In the genomic region with DNA sequence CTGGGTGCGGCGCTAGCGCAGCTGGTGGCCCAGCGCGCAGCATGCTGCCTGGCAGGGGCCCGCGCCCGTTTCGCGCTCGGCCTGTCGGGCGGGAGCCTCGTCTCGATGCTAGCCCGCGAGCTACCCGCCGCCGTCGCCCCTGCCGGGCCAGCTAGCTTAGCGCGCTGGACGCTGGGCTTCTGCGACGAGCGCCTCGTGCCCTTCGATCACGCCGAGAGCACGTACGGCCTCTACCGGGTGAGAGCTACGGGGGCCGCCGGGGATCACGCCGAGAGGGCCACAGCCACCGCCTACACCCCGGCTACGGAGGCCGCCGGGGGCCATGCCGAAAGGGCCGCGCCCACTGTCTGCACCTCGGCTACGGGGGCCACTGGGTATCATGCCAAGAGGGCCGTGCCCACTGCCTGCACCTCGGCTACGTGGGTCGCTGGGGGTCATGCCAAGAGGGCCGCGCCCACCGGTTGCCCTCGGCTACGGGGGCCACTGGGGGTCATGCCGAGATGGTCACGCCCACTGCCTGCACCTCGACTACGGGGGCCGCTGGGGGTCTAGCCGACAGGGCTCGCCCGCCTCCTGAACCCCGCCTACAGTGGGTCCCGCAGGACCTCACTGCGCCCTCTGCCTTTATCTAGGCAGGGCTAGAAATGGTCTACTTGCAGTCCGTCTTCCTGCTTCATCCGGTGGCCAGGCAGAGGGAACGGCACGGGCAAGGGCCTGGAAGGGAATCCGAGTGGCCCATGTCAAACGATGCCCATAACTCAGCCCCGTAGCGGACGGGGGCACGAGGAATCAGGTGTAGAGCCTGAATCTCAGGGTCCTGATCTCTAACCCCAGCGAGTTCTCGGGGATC, we compare ENCODE assay signal across 1 cellular context.
TF ChIP-seq lines count a peak whose summit lies in the region.

No MANE protein-coding gene starts in this region.

TF ChIP-seq in HepG2, 621 proteins besides CTCF, POLR2A, EP300 and RAD21 (continued from another document and continues in another):
- TF ChIP-seq ZNF772 (CRISPR knock-in tag; IDR thresholded peaks at IDR 0.05) (peak; percentile 93), THYN1 (CRISPR knock-in tag; IDR thresholded peaks at IDR 0.05; ENCODE audit: borderline replicate concordance, low read depth) (no peak), XRCC5 (optimal IDR thresholded peaks at IDR 0.05; ENCODE audit: low read length) (peak; percentile 88), NFKBIZ (CRISPR knock-in tag; IDR thresholded peaks at IDR 0.05) (peak; percentile 63; the same call in 1 of the 2 replicates), ZNF501 (CRISPR knock-in tag; IDR thresholded peaks at IDR 0.05) (peak; percentile 97), DNMT3B (CRISPR knock-in tag; conservative IDR thresholded peaks at IDR 0.05) (no peak), ZNF773 (CRISPR knock-in tag; IDR thresholded peaks at IDR 0.05; ENCODE audit: borderline replicate concordance) (peak; percentile 67), PHF21A (CRISPR knock-in tag; IDR thresholded peaks at IDR 0.05) (peak; percentile 76), ZNF569 (CRISPR knock-in tag; IDR thresholded peaks at IDR 0.05; ENCODE audit: borderline replicate concordance) (no peak), KDM6A (CRISPR knock-in tag; IDR thresholded peaks at IDR 0.05; ENCODE audit: low read depth) (0 out of 2 replicates have a peak, but pooled peaks have one; percentile 8), ZSCAN22 (CRISPR knock-in tag; IDR thresholded peaks at IDR 0.05) (peak; percentile 75; the same call in 1 of the 2 replicates), RXRB (CRISPR knock-in tag; IDR thresholded peaks at IDR 0.05; ENCODE audit: borderline replicate concordance) (peak; percentile 62), LBX2 (CRISPR knock-in tag; IDR thresholded peaks at IDR 0.05; ENCODE audit: borderline replicate concordance) (peak; percentile 94; the same call in 1 of the 2 replicates), TFE3 (CRISPR knock-in tag; IDR thresholded peaks at IDR 0.05) (peak; percentile 77; the same call in 1 of the 2 replicates), SIN3B (IDR thresholded peaks at IDR 0.05; ENCODE audit: low read length) (no peak; the same call in 1 of the 2 replicates), ZSCAN5A (CRISPR knock-in tag; IDR thresholded peaks at IDR 0.05; ENCODE audit: borderline replicate concordance) (0 out of 2 replicates have a peak, but pooled peaks have one; percentile 69), ZBTB42 (CRISPR knock-in tag; IDR thresholded peaks at IDR 0.05) (no peak), HNRNPL (IDR thresholded peaks at IDR 0.05; ENCODE audit: low read depth, low read length) (peak; percentile 100), ZNF740 (CRISPR knock-in tag; IDR thresholded peaks at IDR 0.05) (0 out of 2 replicates have a peak, but pooled peaks have one; percentile 75), JUND (CRISPR knock-in tag; IDR thresholded peaks at IDR 0.05) (peak; percentile 56), ZNF609 (CRISPR knock-in tag; IDR thresholded peaks at IDR 0.05; ENCODE audit: borderline replicate concordance) (peak; percentile 84), ARNT2 (CRISPR knock-in tag; IDR thresholded peaks at IDR 0.05; ENCODE audit: low read depth) (peak; percentile 87; the same call in 1 of the 2 replicates), ZSCAN29 (CRISPR knock-in tag; conservative IDR thresholded peaks at IDR 0.05) (peak; percentile 84), HDAC1 (CRISPR knock-in tag; IDR thresholded peaks at IDR 0.05) (peak; percentile 97), HMG20B (CRISPR knock-in tag; conservative IDR thresholded peaks at IDR 0.05) (peak; percentile 63; the same call in 1 of the 2 replicates), ZNF713 (CRISPR knock-in tag; IDR thresholded peaks at IDR 0.05) (peak; percentile 90), ZNF580 (CRISPR knock-in tag; IDR thresholded peaks at IDR 0.05; ENCODE audit: borderline replicate concordance, low read depth) (peak; percentile 91), NFKB2 (CRISPR knock-in tag; IDR thresholded peaks at IDR 0.05; ENCODE audit: borderline replicate concordance) (peak; percentile 72), MIXL1 (CRISPR knock-in tag; IDR thresholded peaks at IDR 0.05) (peak; percentile 10; the same call in 1 of the 2 replicates), ZNF205 (CRISPR knock-in tag; IDR thresholded peaks at IDR 0.05) (peak; percentile 77), ZKSCAN8 (CRISPR knock-in tag; IDR thresholded peaks at IDR 0.05; ENCODE audit: borderline replicate concordance) (0 out of 2 replicates have a peak, but pooled peaks have one; percentile 42)
- TF ChIP-seq, protein P1, sequence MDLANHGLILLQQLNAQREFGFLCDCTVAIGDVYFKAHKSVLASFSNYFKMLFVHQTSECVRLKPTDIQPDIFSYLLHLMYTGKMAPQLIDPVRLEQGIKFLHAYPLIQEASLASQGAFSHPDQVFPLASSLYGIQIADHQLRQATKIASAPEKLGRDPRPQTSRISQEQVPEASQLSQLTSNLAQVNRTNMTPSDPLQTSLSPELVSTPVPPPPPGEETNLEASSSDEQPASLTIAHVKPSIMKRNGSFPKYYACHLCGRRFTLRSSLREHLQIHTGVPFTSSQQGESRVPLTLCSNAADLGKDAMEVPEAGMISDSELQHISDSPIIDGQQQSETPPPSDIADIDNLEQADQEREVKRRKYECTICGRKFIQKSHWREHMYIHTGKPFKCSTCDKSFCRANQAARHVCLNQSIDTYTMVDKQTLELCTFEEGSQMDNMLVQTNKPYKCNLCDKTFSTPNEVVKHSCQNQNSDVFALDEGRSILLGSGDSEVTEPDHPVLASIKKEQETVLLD (CRISPR knock-in tag; IDR thresholded peaks at IDR 0.05; ENCODE audit: low read depth), result peak; percentile 77
- TF ChIP-seq, protein P2, sequence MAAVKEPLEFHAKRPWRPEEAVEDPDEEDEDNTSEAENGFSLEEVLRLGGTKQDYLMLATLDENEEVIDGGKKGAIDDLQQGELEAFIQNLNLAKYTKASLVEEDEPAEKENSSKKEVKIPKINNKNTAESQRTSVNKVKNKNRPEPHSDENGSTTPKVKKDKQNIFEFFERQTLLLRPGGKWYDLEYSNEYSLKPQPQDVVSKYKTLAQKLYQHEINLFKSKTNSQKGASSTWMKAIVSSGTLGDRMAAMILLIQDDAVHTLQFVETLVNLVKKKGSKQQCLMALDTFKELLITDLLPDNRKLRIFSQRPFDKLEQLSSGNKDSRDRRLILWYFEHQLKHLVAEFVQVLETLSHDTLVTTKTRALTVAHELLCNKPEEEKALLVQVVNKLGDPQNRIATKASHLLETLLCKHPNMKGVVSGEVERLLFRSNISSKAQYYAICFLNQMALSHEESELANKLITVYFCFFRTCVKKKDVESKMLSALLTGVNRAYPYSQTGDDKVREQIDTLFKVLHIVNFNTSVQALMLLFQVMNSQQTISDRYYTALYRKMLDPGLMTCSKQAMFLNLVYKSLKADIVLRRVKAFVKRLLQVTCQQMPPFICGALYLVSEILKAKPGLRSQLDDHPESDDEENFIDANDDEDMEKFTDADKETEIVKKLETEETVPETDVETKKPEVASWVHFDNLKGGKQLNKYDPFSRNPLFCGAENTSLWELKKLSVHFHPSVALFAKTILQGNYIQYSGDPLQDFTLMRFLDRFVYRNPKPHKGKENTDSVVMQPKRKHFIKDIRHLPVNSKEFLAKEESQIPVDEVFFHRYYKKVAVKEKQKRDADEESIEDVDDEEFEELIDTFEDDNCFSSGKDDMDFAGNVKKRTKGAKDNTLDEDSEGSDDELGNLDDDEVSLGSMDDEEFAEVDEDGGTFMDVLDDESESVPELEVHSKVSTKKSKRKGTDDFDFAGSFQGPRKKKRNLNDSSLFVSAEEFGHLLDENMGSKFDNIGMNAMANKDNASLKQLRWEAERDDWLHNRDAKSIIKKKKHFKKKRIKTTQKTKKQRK (IDR thresholded peaks at IDR 0.05; ENCODE audit: low read length), result no peak
- TF ChIP-seq, protein P3, sequence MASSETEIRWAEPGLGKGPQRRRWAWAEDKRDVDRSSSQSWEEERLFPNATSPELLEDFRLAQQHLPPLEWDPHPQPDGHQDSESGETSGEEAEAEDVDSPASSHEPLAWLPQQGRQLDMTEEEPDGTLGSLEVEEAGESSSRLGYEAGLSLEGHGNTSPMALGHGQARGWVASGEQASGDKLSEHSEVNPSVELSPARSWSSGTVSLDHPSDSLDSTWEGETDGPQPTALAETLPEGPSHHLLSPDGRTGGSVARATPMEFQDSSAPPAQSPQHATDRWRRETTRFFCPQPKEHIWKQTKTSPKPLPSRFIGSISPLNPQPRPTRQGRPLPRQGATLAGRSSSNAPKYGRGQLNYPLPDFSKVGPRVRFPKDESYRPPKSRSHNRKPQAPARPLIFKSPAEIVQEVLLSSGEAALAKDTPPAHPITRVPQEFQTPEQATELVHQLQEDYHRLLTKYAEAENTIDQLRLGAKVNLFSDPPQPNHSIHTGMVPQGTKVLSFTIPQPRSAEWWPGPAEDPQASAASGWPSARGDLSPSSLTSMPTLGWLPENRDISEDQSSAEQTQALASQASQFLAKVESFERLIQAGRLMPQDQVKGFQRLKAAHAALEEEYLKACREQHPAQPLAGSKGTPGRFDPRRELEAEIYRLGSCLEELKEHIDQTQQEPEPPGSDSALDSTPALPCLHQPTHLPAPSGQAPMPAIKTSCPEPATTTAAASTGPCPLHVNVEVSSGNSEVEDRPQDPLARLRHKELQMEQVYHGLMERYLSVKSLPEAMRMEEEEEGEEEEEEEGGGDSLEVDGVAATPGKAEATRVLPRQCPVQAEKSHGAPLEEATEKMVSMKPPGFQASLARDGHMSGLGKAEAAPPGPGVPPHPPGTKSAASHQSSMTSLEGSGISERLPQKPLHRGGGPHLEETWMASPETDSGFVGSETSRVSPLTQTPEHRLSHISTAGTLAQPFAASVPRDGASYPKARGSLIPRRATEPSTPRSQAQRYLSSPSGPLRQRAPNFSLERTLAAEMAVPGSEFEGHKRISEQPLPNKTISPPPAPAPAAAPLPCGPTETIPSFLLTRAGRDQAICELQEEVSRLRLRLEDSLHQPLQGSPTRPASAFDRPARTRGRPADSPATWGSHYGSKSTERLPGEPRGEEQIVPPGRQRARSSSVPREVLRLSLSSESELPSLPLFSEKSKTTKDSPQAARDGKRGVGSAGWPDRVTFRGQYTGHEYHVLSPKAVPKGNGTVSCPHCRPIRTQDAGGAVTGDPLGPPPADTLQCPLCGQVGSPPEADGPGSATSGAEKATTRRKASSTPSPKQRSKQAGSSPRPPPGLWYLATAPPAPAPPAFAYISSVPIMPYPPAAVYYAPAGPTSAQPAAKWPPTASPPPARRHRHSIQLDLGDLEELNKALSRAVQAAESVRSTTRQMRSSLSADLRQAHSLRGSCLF (CRISPR knock-in tag; IDR thresholded peaks at IDR 0.05; ENCODE audit: borderline replicate concordance), result 0 out of 2 replicates have a peak, but pooled peaks have one; percentile 25
